1 cellular context compared by ENCODE assay signal in genomic region chr11:59822989-59823566, GRCh38.
TF ChIP-seq lines count a peak whose summit lies in the region.

No MANE protein-coding gene starts in this region.

TF ChIP-seq in K562, 482 proteins besides CTCF, POLR2A, EP300 and RAD21 (continued from another document):
- TF ChIP-seq ZNF395 (CRISPR knock-in tag; IDR thresholded peaks at IDR 0.05) (no peak), HOXB6 (CRISPR knock-in tag; IDR thresholded peaks at IDR 0.05; ENCODE audit: borderline replicate concordance) (no peak), PURB (CRISPR knock-in tag; IDR thresholded peaks at IDR 0.05; ENCODE audit: low read depth) (no peak), CTCFL (IDR thresholded peaks at IDR 0.05; ENCODE audit: borderline replicate concordance, insufficient read depth, low read depth, low read length, poor library complexity, severe bottlenecking) (no peak), ZBTB9 (CRISPR knock-in tag; IDR thresholded peaks at IDR 0.05) (no peak), TARDBP (IDR thresholded peaks at IDR 0.05) (no peak), LARP7 (IDR thresholded peaks at IDR 0.05) (no peak)
